ENCODE assay signal across 8 cellular contexts in the genomic region with DNA sequence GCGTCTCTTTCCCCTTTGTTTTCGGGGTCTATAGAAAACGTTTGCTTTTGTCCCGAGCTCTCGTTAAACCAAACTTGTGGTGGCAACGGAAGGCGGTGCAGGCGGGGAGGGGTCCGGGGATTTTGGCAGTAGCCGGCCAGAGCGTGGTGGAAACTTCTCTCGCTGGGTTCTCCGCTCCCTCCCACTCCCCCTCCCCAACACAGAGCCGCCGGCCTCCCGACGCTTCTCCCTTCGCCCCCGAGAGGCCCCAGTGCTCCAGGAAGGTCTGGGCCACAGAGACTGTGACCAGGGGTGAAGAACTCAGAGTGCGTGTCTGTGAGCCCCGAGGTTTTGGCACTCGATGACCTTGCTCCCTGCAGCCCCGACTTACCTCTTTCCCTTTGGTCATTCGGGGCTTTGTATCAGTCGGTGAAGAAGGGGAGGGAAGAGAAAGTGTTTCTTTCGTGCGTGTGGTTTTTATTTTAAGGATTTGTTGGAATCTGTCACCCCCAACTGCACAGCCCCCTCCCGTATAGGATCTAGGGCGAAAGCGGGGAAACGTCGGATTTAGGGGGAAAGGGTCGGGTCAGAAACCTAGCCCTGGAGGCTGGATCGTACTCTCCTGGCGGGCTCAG. TPM values are rescaled to one million over a fixed set of nuclear protein-coding genes. Genes with fewer than 3 reads are reported as not detected.
DNase-seq lines count a peak whose midpoint lies in the region; ATAC-seq and TF ChIP-seq lines count a peak whose summit lies in the region.

No MANE protein-coding gene starts in this region.

- intact Hi-C loops in right lobe of liver (cut with DNase I), result loop anchor here (5.0 to 10.0 kb wide), 2 partner anchors 46 to 48 kb away; no protein-coding TSS in a partner anchor

- H3K27ac ChIP-seq in right lobe of liver (peak overlapping the region; percentile 79 to 91 (median 83)), upper lobe of left lung (peak overlapping the region; percentile 83 to 91 (median 85))

- peak overlapping the region; percentile 40 to 63 (median 60) for H3K4me3 ChIP-seq in right lobe of liver
- H3K4me3 ChIP-seq in upper lobe of left lung, result peak overlapping the region in 3 of 4 donors; percentile 48 to 62 (median 54)

- TF ChIP-seq POLR2A in right lobe of liver (IDR thresholded peaks at IDR 0.05) (no peak), upper lobe of left lung (IDR thresholded peaks at IDR 0.05) (no peak)

- peak overlapping the region; percentile 84 for H3K4me3 Mint-ChIP-seq in activated naive CD4-positive, alpha-beta T cell treated with anti-CD3 and anti-CD28 coated beads, Interleukin-2, amount 50 U/mL, for 24 hours
- H3K4me3 Mint-ChIP-seq in activated naive CD8-positive, alpha-beta T cell treated with anti-CD3 and anti-CD28 coated beads, Interleukin-2, amount 10 ng/mL, durations not matched to agents 7 days and 5 days, result peak overlapping the region; percentile 81

- H3K4me1 Mint-ChIP-seq in activated naive CD4-positive, alpha-beta T cell treated with anti-CD3 and anti-CD28 coated beads, Interleukin-2, amount 50 U/mL, for 24 hours, result peaks cover 12% of the 10 kb centered on the region
- H3K4me1 Mint-ChIP-seq in activated naive CD8-positive, alpha-beta T cell treated with anti-CD3 and anti-CD28 coated beads, Interleukin-2, amount 10 ng/mL, durations not matched to agents 7 days and 5 days, result peaks cover 3% of the 10 kb centered on the region

- H3K9me3 ChIP-seq in right lobe of liver, result no peaks in the 10 kb centered on the region
- peaks cover 0 to 4% (median 0%) of the 10 kb centered on the region in 4 donors for H3K9me3 ChIP-seq in upper lobe of left lung

- TF ChIP-seq CTCF in right lobe of liver (IDR thresholded peaks at IDR 0.05) (no peak), upper lobe of left lung (IDR thresholded peaks at IDR 0.05) (no peak)

- H3K9me3 Mint-ChIP-seq in activated naive CD4-positive, alpha-beta T cell treated with anti-CD3 and anti-CD28 coated beads, Interleukin-2, amount 50 U/mL, for 24 hours, result no peaks in the 10 kb centered on the region
- H3K9me3 Mint-ChIP-seq in activated naive CD8-positive, alpha-beta T cell treated with anti-CD3 and anti-CD28 coated beads, Interleukin-2, amount 10 ng/mL, durations not matched to agents 7 days and 5 days, result no peaks in the 10 kb centered on the region

- H3K4me1 ChIP-seq in right lobe of liver (peaks cover 0 to 31% (median 3%) of the 10 kb centered on the region in 4 donors), upper lobe of left lung (peaks cover 16 to 63% (median 22%) of the 10 kb centered on the region in 4 donors)

- no peaks in the 10 kb centered on the region for H3K36me3 Mint-ChIP-seq in activated naive CD4-positive, alpha-beta T cell treated with anti-CD3 and anti-CD28 coated beads, Interleukin-2, amount 50 U/mL, for 24 hours
- H3K36me3 Mint-ChIP-seq in activated naive CD8-positive, alpha-beta T cell treated with anti-CD3 and anti-CD28 coated beads, Interleukin-2, amount 10 ng/mL, durations not matched to agents 7 days and 5 days, result no peaks in the 10 kb centered on the region

- DNase-seq in activated naive CD4-positive, alpha-beta T cell treated with Interleukin-2 at 50 U/mL for 16 hours, result no peak
- DNase-seq in activated naive CD8-positive, alpha-beta T cell treated with anti-CD3 and anti-CD28 coated beads, Interleukin-2, amount 10 ng/mL, durations not matched to agents 7 days and 5 days, result no peak
- DNase-seq in right lobe of liver (peak in 1 of 3 donors; percentile 47), upper lobe of left lung (no peak), T-helper 9 cell (no peak), A172 (ENCODE audit: low spot score) (no peak)

- H3K36me3 ChIP-seq in right lobe of liver (no peaks in the 10 kb centered on the region), upper lobe of left lung (no peaks in the 10 kb centered on the region)

- H3K27me3 ChIP-seq in right lobe of liver (no peaks in the 10 kb centered on the region), upper lobe of left lung (peaks cover 0 to 50% (median 0%) of the 10 kb centered on the region in 4 donors)

- ATAC-seq in activated naive CD8-positive, alpha-beta T cell treated with anti-CD3 and anti-CD28 coated beads, Interleukin-2, amount 10 ng/mL, durations not matched to agents 7 days and 5 days (ENCODE audit: low read depth), result no peak
- ATAC-seq in right lobe of liver (no peak), upper lobe of left lung (ENCODE audit: low FRiP score in 2 of 2) (no peak), HG02840 (IDR thresholded peaks at IDR 0.05; ENCODE audit: low FRiP score, unreplicated experiment) (no peak)

- H3K27ac Mint-ChIP-seq in activated naive CD4-positive, alpha-beta T cell treated with anti-CD3 and anti-CD28 coated beads, Interleukin-2, amount 50 U/mL, for 24 hours, result peak overlapping the region; percentile 74
- peak overlapping the region; percentile 81 for H3K27ac Mint-ChIP-seq in activated naive CD8-positive, alpha-beta T cell treated with anti-CD3 and anti-CD28 coated beads, Interleukin-2, amount 10 ng/mL, durations not matched to agents 7 days and 5 days

- 4% methylated on average over 15 of the region's 35 CpGs for WGBS in right lobe of liver (ENCODE audit: insufficient coverage, low coverage, low lambda C conversion rate, missing lambda C conversion rate)
- WGBS in upper lobe of left lung, 2 donors, result 4 to 8% methylated on average over 11 to 35 of the region's 35 CpGs

- no peak for TF ChIP-seq EP300 in upper lobe of left lung (IDR thresholded peaks at IDR 0.05)

- H3K27me3 Mint-ChIP-seq in activated naive CD4-positive, alpha-beta T cell treated with anti-CD3 and anti-CD28 coated beads, Interleukin-2, amount 50 U/mL, for 24 hours, result no peaks in the 10 kb centered on the region
- no peaks in the 10 kb centered on the region for H3K27me3 Mint-ChIP-seq in activated naive CD8-positive, alpha-beta T cell treated with anti-CD3 and anti-CD28 coated beads, Interleukin-2, amount 10 ng/mL, durations not matched to agents 7 days and 5 days

- POLR2A ChIA-PET in activated naive CD8-positive, alpha-beta T cell treated with anti-CD3 and anti-CD28 coated beads, Interleukin-2, amount 10 ng/mL, durations not matched to agents 7 days and 5 days (lab: Charles Lee), result interaction anchor here (0.7 to 2.5 kb wide), 5 partner anchors 9 to 340 kb away, joined by 3 to 24 read pairs (median 5); partner anchors contain the start of gene BCOR

RNA-seq across cellular contexts. Expression of gene BCOR, which starts 9.0 kb away (rescaled TPM):
- 10 to 100 TPM; 44.7 to 46.4 TPM for total RNA-seq in activated naive CD8-positive, alpha-beta T cell treated with anti-CD3 and anti-CD28 coated beads, Interleukin-2, amount 10 ng/mL, durations not matched to agents 7 days and 5 days
- total RNA-seq in right lobe of liver (10 to 100 TPM in 4 of 6 experiments, 1 to 10 TPM in 2; 9.4 to 16.6 (median 12.0) TPM), upper lobe of left lung (10 to 100 TPM; 17.5 to 40.8 (median 25.6) TPM)
- 10.9 and 20.5 TPM in 2 replicates for total RNA-seq in A172 (2014; rRNA removed; shearing (Covaris generic))
